In genomic region chr6:154222716-154223115, GRCh38 we compare ENCODE assay signal across 23 cellular contexts.
"Had no signal": no experiment of that assay in that cellular context is flagged by ENCODE, and none has a peak within 500 bp of the region (broad histone marks: within the 10 kb centered on the region; RNA-seq: fewer than 3 reads in every experiment).

No MANE protein-coding gene starts in this region.

- H3K9me3 Mint-ChIP-seq: memory B cell; stimulated activated naive B cell treated with anti-CD40 and anti-IgM and Interleukin-4, amounts not matched to agents 10 μg/mL and 1 μg/mL and 100 μg/mL, for 72 hours had no signal

- H3K4me1 Mint-ChIP-seq: memory B cell had no signal

- ATAC-seq: activated CD8-positive, alpha-beta memory T cell treated with anti-CD3 and anti-CD28 coated beads, Interleukin-2, amount 10 ng/mL, durations not matched to agents 7 days and 5 days; heart left ventricle; left colon; right lobe of liver; stimulated activated naive B cell treated with anti-CD40 and anti-IgM and Interleukin-4, amounts not matched to agents 10 μg/mL and 1 μg/mL and 100 μg/mL, for 72 hours had no signal

- H3K27me3 Mint-ChIP-seq: activated CD8-positive, alpha-beta memory T cell treated with anti-CD3 and anti-CD28 coated beads, Interleukin-2, amount 10 ng/mL, durations not matched to agents 7 days and 5 days; activated CD8-positive, alpha-beta T cell treated with anti-CD3 and anti-CD28 coated beads for 36 hours; memory B cell; stimulated activated naive B cell treated with anti-CD40 and anti-IgM and Interleukin-4, amounts not matched to agents 10 μg/mL and 1 μg/mL and 100 μg/mL, for 72 hours had no signal

- H3K4me3 ChIP-seq: adrenal gland, ascending aorta, heart left ventricle, right lobe of liver, skin epidermis, upper lobe of left lung had no signal

- H3K27ac Mint-ChIP-seq: activated CD4-positive, alpha-beta T cell treated with anti-CD3 and anti-CD28 coated beads, Interleukin-2, amount 10 ng/mL, durations not matched to agents 24 days and 14 days; memory B cell; stimulated activated naive B cell treated with anti-CD40 and anti-IgM and Interleukin-4, amounts not matched to agents 10 μg/mL and 1 μg/mL and 100 μg/mL, for 72 hours had no signal

- H3K4me3 Mint-ChIP-seq: activated CD4-positive, alpha-beta T cell treated with anti-CD3 and anti-CD28 coated beads, Interleukin-2, amount 10 ng/mL, durations not matched to agents 24 days and 14 days; activated CD8-positive, alpha-beta memory T cell treated with anti-CD3 and anti-CD28 coated beads, Interleukin-2, amount 10 ng/mL, durations not matched to agents 7 days and 5 days; activated CD8-positive, alpha-beta T cell treated with anti-CD3 and anti-CD28 coated beads for 36 hours; memory B cell; neural crest cell; stimulated activated naive B cell treated with anti-CD40 and anti-IgM and Interleukin-4, amounts not matched to agents 10 μg/mL and 1 μg/mL and 100 μg/mL, for 72 hours had no signal

- H3K27me3 ChIP-seq: adrenal gland, ascending aorta, brain microvascular endothelial cell, heart left ventricle, right lobe of liver, upper lobe of left lung had no signal

- DNase-seq: activated CD4-positive, alpha-beta T cell treated with anti-CD3 and anti-CD28 coated beads, Interleukin-2, amount 10 ng/mL, durations not matched to agents 24 days and 14 days; activated CD4-positive, CD25-positive, alpha-beta regulatory T cell; activated CD8-positive, alpha-beta memory T cell treated with anti-CD3 and anti-CD28 coated beads, Interleukin-2, amount 10 ng/mL, durations not matched to agents 7 days and 5 days; activated CD8-positive, alpha-beta T cell treated with anti-CD3 and anti-CD28 coated beads for 36 hours; activated effector memory CD4-positive, alpha-beta T cell treated with anti-CD3 and anti-CD28 coated beads, Interleukin-2, amount 50 U/mL, for 16 hours; activated naive CD4-positive, alpha-beta T cell treated with anti-CD3 and anti-CD28 coated beads, Interleukin-2, amount 50 U/mL, for 16 hours; activated T-cell treated with anti-CD3 and anti-CD28 coated beads for 4 hours; adrenal gland; brain microvascular endothelial cell; heart left ventricle; left colon; occipital lobe; posterior cingulate gyrus; right lobe of liver; stimulated activated CD4-positive, alpha-beta T cell treated with anti-CD3 and anti-CD28 coated beads, Interleukin-2, amount 100 ng/mL, for 24 hours; stimulated activated naive B cell treated with anti-CD40 and anti-IgM and Interleukin-4, amounts not matched to agents 10 μg/mL and 1 μg/mL and 100 μg/mL, for 72 hours; T1000; upper lobe of left lung had no signal

- H3K9me3 ChIP-seq: adrenal gland, ascending aorta, heart left ventricle, right lobe of liver, upper lobe of left lung had no signal

- H3K27ac ChIP-seq: adrenal gland, ascending aorta, brain microvascular endothelial cell, epithelial cell of prostate, heart left ventricle, right lobe of liver, skin epidermis, upper lobe of left lung had no signal

- H3K36me3 Mint-ChIP-seq: memory B cell; stimulated activated naive B cell treated with anti-CD40 and anti-IgM and Interleukin-4, amounts not matched to agents 10 μg/mL and 1 μg/mL and 100 μg/mL, for 72 hours had no signal

- H3K36me3 ChIP-seq: adrenal gland, ascending aorta, brain microvascular endothelial cell, right lobe of liver, upper lobe of left lung had no signal

- H3K4me1 ChIP-seq: adrenal gland, ascending aorta, right lobe of liver, upper lobe of left lung had no signal
